11 cellular contexts compared by ENCODE assay signal in the genomic region with DNA sequence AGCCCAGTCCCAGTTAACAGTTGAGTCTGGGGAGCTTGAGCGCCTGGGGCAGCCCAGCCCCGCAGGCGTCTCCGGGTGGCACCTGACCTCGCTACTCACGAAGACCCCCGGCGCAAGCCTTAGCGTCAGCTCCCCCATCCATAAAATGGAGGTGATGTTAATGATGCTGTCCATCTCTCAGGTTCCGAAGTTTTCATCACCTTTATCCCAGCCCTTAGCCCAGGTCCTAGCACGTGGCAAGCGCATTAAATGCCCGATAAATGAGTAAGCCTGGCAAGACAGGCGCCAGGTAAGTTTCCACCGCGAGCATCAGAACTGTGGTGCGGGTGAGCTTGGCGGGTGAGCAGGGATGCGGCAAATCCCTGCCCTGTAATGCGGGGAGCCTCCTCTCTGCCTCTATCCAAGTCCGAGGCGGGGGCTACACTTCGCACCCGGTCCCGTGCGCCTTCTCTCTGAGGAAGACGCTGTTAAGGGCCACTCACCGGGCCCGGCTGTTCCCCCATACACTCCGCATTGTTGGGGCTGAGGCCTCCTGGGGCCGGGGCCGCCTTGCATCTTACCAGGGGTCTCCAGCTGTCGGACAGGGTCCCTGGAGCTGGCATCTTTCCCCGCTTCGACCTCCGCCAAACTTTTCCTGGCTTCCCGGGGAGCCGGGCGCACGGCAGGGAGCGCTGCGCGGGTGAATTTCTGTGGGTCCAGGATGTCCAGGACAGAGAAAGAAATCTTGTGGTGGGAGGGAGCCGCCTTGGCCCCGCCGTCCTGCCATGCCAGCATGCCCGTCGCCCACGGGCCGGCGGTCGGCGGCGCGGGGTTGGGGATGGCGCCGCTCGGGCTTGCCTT. TPM values are rescaled to one million over a fixed set of nuclear protein-coding genes. Genes with fewer than 3 reads are reported as not detected.
DNase-seq lines count a peak whose midpoint lies in the region; ATAC-seq and TF ChIP-seq lines count a peak whose summit lies in the region.
"Had no signal": no experiment of that assay in that cellular context is flagged by ENCODE, and none has a peak within 500 bp of the region (broad histone marks: within the 10 kb centered on the region; RNA-seq: fewer than 3 reads in every experiment).

No MANE protein-coding gene starts in this region.

- H3K9me3 ChIP-seq in right lobe of liver (no peaks in the 10 kb centered on the region), thoracic aorta (no peaks in the 10 kb centered on the region)

- H3K36me3 Mint-ChIP-seq in activated naive CD8-positive, alpha-beta T cell: no peaks in the 10 kb centered on the region
- no peaks in the 10 kb centered on the region for H3K36me3 Mint-ChIP-seq in activated naive CD8-positive, alpha-beta T cell treated with anti-CD3 and anti-CD28 coated beads for 36 hours
- no peaks in the 10 kb centered on the region for H3K36me3 Mint-ChIP-seq in activated naive CD8-positive, alpha-beta T cell treated with anti-CD3 and anti-CD28 coated beads, Interleukin-2, amount 50 U/mL, for 24 hours (ENCODE audit: low read depth)

- peaks cover 0 to 44% of the 10 kb centered on the region in 2 donors for H3K27me3 ChIP-seq in right lobe of liver
- H3K27me3 ChIP-seq in thoracic aorta (replicated peaks; ENCODE audit: insufficient read depth): peaks cover 7% of the 10 kb centered on the region

- no peak overlapping the region for H3K27ac ChIP-seq in right lobe of liver
- no peak overlapping the region for H3K27ac ChIP-seq in thoracic aorta

- peak overlapping the region; percentile 59 for H3K4me3 Mint-ChIP-seq in activated naive CD8-positive, alpha-beta T cell
- H3K4me3 Mint-ChIP-seq in activated naive CD8-positive, alpha-beta T cell treated with anti-CD3 and anti-CD28 coated beads for 36 hours: no peak overlapping the region
- H3K4me3 Mint-ChIP-seq in activated naive CD8-positive, alpha-beta T cell treated with anti-CD3 and anti-CD28 coated beads, Interleukin-2, amount 50 U/mL, for 24 hours: peak overlapping the region; percentile 35

- no peaks in the 10 kb centered on the region for H3K36me3 ChIP-seq in right lobe of liver
- H3K36me3 ChIP-seq in thoracic aorta: no peaks in the 10 kb centered on the region

- TF ChIP-seq POLR2A in right lobe of liver (IDR thresholded peaks at IDR 0.05): no peak

- H3K4me3 ChIP-seq in right lobe of liver (no peak overlapping the region), thoracic aorta (peak overlapping the region; percentile 7)

- peaks cover 39% of the 10 kb centered on the region for H3K27me3 Mint-ChIP-seq in activated naive CD8-positive, alpha-beta T cell
- H3K27me3 Mint-ChIP-seq in activated naive CD8-positive, alpha-beta T cell treated with anti-CD3 and anti-CD28 coated beads for 36 hours: peaks cover 92% of the 10 kb centered on the region
- H3K27me3 Mint-ChIP-seq in activated naive CD8-positive, alpha-beta T cell treated with anti-CD3 and anti-CD28 coated beads, Interleukin-2, amount 50 U/mL, for 24 hours: peaks cover 81% of the 10 kb centered on the region

- no peaks in the 10 kb centered on the region for H3K9me3 Mint-ChIP-seq in activated naive CD8-positive, alpha-beta T cell (ENCODE audit: low read depth)
- H3K9me3 Mint-ChIP-seq in activated naive CD8-positive, alpha-beta T cell treated with anti-CD3 and anti-CD28 coated beads for 36 hours: no peaks in the 10 kb centered on the region
- H3K9me3 Mint-ChIP-seq in activated naive CD8-positive, alpha-beta T cell treated with anti-CD3 and anti-CD28 coated beads, Interleukin-2, amount 50 U/mL, for 24 hours: no peaks in the 10 kb centered on the region

- TF ChIP-seq CTCF in right lobe of liver (IDR thresholded peaks at IDR 0.05) (no peak), thoracic aorta (IDR thresholded peaks at IDR 0.05) (no peak)

- 6% methylated on average over 7 of the region's 58 CpGs for WGBS in right lobe of liver (ENCODE audit: insufficient coverage, low coverage, low lambda C conversion rate, missing lambda C conversion rate)

- peaks cover 17% of the 10 kb centered on the region for H3K4me1 Mint-ChIP-seq in activated naive CD8-positive, alpha-beta T cell (ENCODE audit: low read depth)
- peaks cover 13% of the 10 kb centered on the region for H3K4me1 Mint-ChIP-seq in activated naive CD8-positive, alpha-beta T cell treated with anti-CD3 and anti-CD28 coated beads for 36 hours
- H3K4me1 Mint-ChIP-seq in activated naive CD8-positive, alpha-beta T cell treated with anti-CD3 and anti-CD28 coated beads, Interleukin-2, amount 50 U/mL, for 24 hours: peaks cover 16% of the 10 kb centered on the region

- H3K4me1 ChIP-seq in right lobe of liver (peaks cover 0 to 25% (median 0%) of the 10 kb centered on the region in 4 donors), thoracic aorta (ENCODE audit: control insufficient read depth in 1 of 2, low read depth in 2 of 2) (peaks cover 14 to 33% of the 10 kb centered on the region in 2 donors)

- intact Hi-C loops in right lobe of liver (cut with DNase I): no loop called here

- DNase-seq in activated naive CD8-positive, alpha-beta T cell treated with anti-CD3 and anti-CD28 coated beads for 36 hours: no peak
- DNase-seq in activated naive CD8-positive, alpha-beta T cell treated with anti-CD3 and anti-CD28 coated beads, Interleukin-2, amount 50 U/mL, for 24 hours: no peak
- DNase-seq in right lobe of liver (no peak), thoracic aorta (ENCODE audit: low spot score) (no peak), AG08396 (ENCODE audit: low spot score) (no peak)
- DNase-seq in effector CD4-positive, alpha-beta T cell: no peak
- DNase-seq: activated naive CD4-positive, alpha-beta T cell; MV-4-11; T-helper 1 cell had no signal

- H3K27ac Mint-ChIP-seq in activated naive CD8-positive, alpha-beta T cell: no peak overlapping the region
- H3K27ac Mint-ChIP-seq in activated naive CD8-positive, alpha-beta T cell treated with anti-CD3 and anti-CD28 coated beads for 36 hours: no peak overlapping the region
- H3K27ac Mint-ChIP-seq in activated naive CD8-positive, alpha-beta T cell treated with anti-CD3 and anti-CD28 coated beads, Interleukin-2, amount 50 U/mL, for 24 hours: no peak overlapping the region

- ATAC-seq in activated naive CD8-positive, alpha-beta T cell treated with anti-CD3 and anti-CD28 coated beads, Interleukin-2, amount 50 U/mL, for 24 hours: no peak
- ATAC-seq in right lobe of liver: peak in 3 of 4 donors; percentile 8 to 50 (median 13)
- ATAC-seq in thoracic aorta (ENCODE audit: insufficient number of reproducible peaks, low FRiP score, low read depth): no peak
- no peak for ATAC-seq in HG03378 (IDR thresholded peaks at IDR 0.05; ENCODE audit: unreplicated experiment)

RNA-seq across cellular contexts. Expression of gene NKX1-2, which starts 0.4 kb away (rescaled TPM):
- total RNA-seq in activated naive CD8-positive, alpha-beta T cell treated with anti-CD3 and anti-CD28 coated beads for 36 hours: not detected
- total RNA-seq in right lobe of liver (not detected), thoracic aorta (not detected)

RNA-seq across cellular contexts. Expression of gene LHPP, which starts 12.2 kb away (rescaled TPM):
- total RNA-seq in activated naive CD8-positive, alpha-beta T cell treated with anti-CD3 and anti-CD28 coated beads for 36 hours: 1 to 10 TPM; 7.8 to 8.2 TPM
- 10 to 100 TPM; 19.3 to 56.3 (median 36.3) TPM for total RNA-seq in right lobe of liver
- total RNA-seq in thoracic aorta: 10 to 100 TPM in 1 of 2 donors, 1 to 10 TPM in 1; 7.2 to 24.1 TPM

RNA-seq across cellular contexts. Expression of gene OAT, which starts 30.7 kb away (rescaled TPM):
- 10 to 100 TPM; 43.1 to 47.1 TPM for total RNA-seq in activated naive CD8-positive, alpha-beta T cell treated with anti-CD3 and anti-CD28 coated beads for 36 hours
- total RNA-seq in right lobe of liver (10 to 100 TPM in 4 of 6 experiments, 1 to 10 TPM in 2; 5.2 to 43.8 (median 20.1) TPM), thoracic aorta (10 to 100 TPM; 74.5 to 83.7 TPM)

Comparison
In these comparisons a context has a peak if more than half of its experiments do, and no peak if none do; other contexts are left out.
1. ATAC-seq: peak in right lobe of liver (3 of 4); none in activated naive CD8-positive, alpha-beta T cell treated with anti-CD3 and anti-CD28 coated beads, Interleukin-2, amount 50 U/mL, for 24 hours (single experiment), thoracic aorta (single experiment) and HG03378 (single experiment).